ENCODE assay signal across 10 cellular contexts in genomic region chr13:79402679-79403078, GRCh38. TPM values are rescaled to one million over a fixed set of nuclear protein-coding genes. Genes with fewer than 3 reads are reported as not detected.
A peak's percentile ranks its signal among the peaks of the same experiment; 100 is the strongest.
DNase-seq lines count a peak whose midpoint lies in the region; ATAC-seq and TF ChIP-seq lines count a peak whose summit lies in the region.
"Had no signal": no experiment of that assay in that cellular context is flagged by ENCODE, and none has a peak within 500 bp of the region (broad histone marks: within the 10 kb centered on the region; RNA-seq: fewer than 3 reads in every experiment).

No MANE protein-coding gene starts in this region.

- no peaks in the 10 kb centered on the region for H3K27me3 Mint-ChIP-seq in CD8-positive, alpha-beta memory T cell
- no peaks in the 10 kb centered on the region for H3K27me3 Mint-ChIP-seq in natural killer cell treated with Interleukin-12 subunit alpha and Interleukin-12 subunit beta and Interleukin-15 and Interleukin-18, amount 100 ng/mL, for 72 hours
- H3K27me3 Mint-ChIP-seq: activated naive CD4-positive, alpha-beta T cell treated with anti-CD3 and anti-CD28 coated beads, Interleukin-2, amount 10 ng/mL, durations not matched to agents 7 days and 5 days had no signal

- intact Hi-C loops in mammary epithelial cell (cut with micrococcal nuclease) = no loop called here

- no peaks in the 10 kb centered on the region for H4K20me1 ChIP-seq in KMS-11 (ENCODE audit: insufficient read depth)
- no peaks in the 10 kb centered on the region for H4K20me1 ChIP-seq in mammary epithelial cell (ENCODE audit: insufficient read depth, low read length)

- no peaks in the 10 kb centered on the region for H3K9me3 Mint-ChIP-seq in CD8-positive, alpha-beta memory T cell
- H3K9me3 Mint-ChIP-seq in natural killer cell treated with Interleukin-12 subunit alpha and Interleukin-12 subunit beta and Interleukin-15 and Interleukin-18, amount 100 ng/mL, for 72 hours = no peaks in the 10 kb centered on the region
- H3K9me3 Mint-ChIP-seq: activated naive CD4-positive, alpha-beta T cell treated with anti-CD3 and anti-CD28 coated beads, Interleukin-2, amount 10 ng/mL, durations not matched to agents 7 days and 5 days had no signal

- peaks cover 12 to 16% (median 13%) of the 10 kb centered on the region in 3 donors for H3K4me1 Mint-ChIP-seq in CD8-positive, alpha-beta memory T cell
- H3K4me1 Mint-ChIP-seq in natural killer cell treated with Interleukin-12 subunit alpha and Interleukin-12 subunit beta and Interleukin-15 and Interleukin-18, amount 100 ng/mL, for 72 hours (ENCODE audit: low read depth in 2 of 2) = peaks cover 33 to 50% of the 10 kb centered on the region in 2 donors

- H3K4me3 ChIP-seq in CD8-positive, alpha-beta memory T cell (ENCODE audit: low read length) = peak overlapping the region; percentile 23
- H3K4me3 ChIP-seq in KMS-11 (IDR thresholded peaks at IDR 0.05; ENCODE audit: insufficient read depth, low read depth, low read length) (no peak overlapping the region), mammary epithelial cell (replicated peaks in 1 of 3; ENCODE audit: insufficient read depth in 1 of 3, low read depth in 2 of 3, low read length in 3 of 3) (no peak overlapping the region)

- peak overlapping the region; percentile 44; the same call in 1 of the 2 replicates for H3K9ac ChIP-seq in KMS-11
- H3K9ac ChIP-seq in mammary epithelial cell (ENCODE audit: insufficient read depth, low read length) = no peak overlapping the region

- POLR2A ChIA-PET in CD8-positive, alpha-beta memory T cell (lab: Charles Lee) = no interaction called here

- in situ Hi-C loops in mammary epithelial cell (cut with MboI; ENCODE audit: low sequenced_read_pairs in 2 of 2) = no loop called here
- in situ Hi-C loops in ACHN (cut with HindIII; ENCODE audit: low pct_ligation_motif_present, low pct_unique_long_range_greater_than_20kb, low sequenced_read_pairs) = no loop called here

- peak overlapping the region in 1 of 7 donors; percentile 71 for H3K4me3 Mint-ChIP-seq in CD8-positive, alpha-beta memory T cell
- H3K4me3 Mint-ChIP-seq in natural killer cell treated with Interleukin-12 subunit alpha and Interleukin-12 subunit beta and Interleukin-15 and Interleukin-18, amount 100 ng/mL, for 72 hours = no peak overlapping the region

- 45% methylated on average over 2 of the region's 2 CpGs for whole genome bisulfite sequencing in mammary epithelial cell (ENCODE audit: low coverage, missing lambda C conversion rate)

- peaks cover 89% of the 10 kb centered on the region for H3K79me2 ChIP-seq in KMS-11 (ENCODE audit: insufficient read depth, low read depth)
- peaks cover 94% of the 10 kb centered on the region for H3K79me2 ChIP-seq in mammary epithelial cell (ENCODE audit: insufficient read depth, low read length)

- dilution Hi-C loops in mammary epithelial cell (cut with HindIII; ENCODE audit: low sequenced_read_pairs) = no loop called here

- H3K27ac ChIP-seq in CD8-positive, alpha-beta memory T cell (ENCODE audit: low read depth, low read length) = no peak overlapping the region
- H3K27ac ChIP-seq in KMS-11 (peak overlapping the region; percentile 40; the same call in 1 of the 2 replicates), mammary epithelial cell (ENCODE audit: insufficient read depth, low read depth, low read length) (no peak overlapping the region)

- peak overlapping the region in 6 of 8 donors; percentile 39 to 86 (median 74) for H3K27ac Mint-ChIP-seq in CD8-positive, alpha-beta memory T cell
- peak overlapping the region; percentile 54 to 56 for H3K27ac Mint-ChIP-seq in natural killer cell treated with Interleukin-12 subunit alpha and Interleukin-12 subunit beta and Interleukin-15 and Interleukin-18, amount 100 ng/mL, for 72 hours

- TF ChIP-seq CTCF in KMS-11 (conservative IDR thresholded peaks at IDR 0.05; ENCODE audit: low read depth, low read length) (no peak), mammary epithelial cell (conservative IDR thresholded peaks at IDR 0.05 in 1 of 2, IDR thresholded peaks at IDR 0.05 in 1 of 2; ENCODE audit: extremely low read depth in 1 of 2, insufficient read depth in 1 of 2, low read depth in 1 of 2, low read length in 2 of 2) (no peak)

- H3K27me3 ChIP-seq in CD8-positive, alpha-beta memory T cell (ENCODE audit: insufficient read depth, low read length, poor library complexity, severe bottlenecking) = no peaks in the 10 kb centered on the region
- H3K27me3 ChIP-seq in KMS-11 (ENCODE audit: insufficient read depth, low read depth) (no peaks in the 10 kb centered on the region), mammary epithelial cell (ENCODE audit: insufficient read depth, low read length) (no peaks in the 10 kb centered on the region)
- H3K27me3 ChIP-seq: MG63 had no signal

- H3K4me2 ChIP-seq in KMS-11 (peak overlapping the region; percentile 89), mammary epithelial cell (ENCODE audit: insufficient read depth, low read depth, low read length) (peak overlapping the region; percentile 92)

- DNase-seq in CD8-positive, alpha-beta memory T cell = no peak
- no peak for DNase-seq in mammary epithelial cell
- no peak for DNase-seq in natural killer cell treated with Interleukin-12 subunit alpha and Interleukin-12 subunit beta and Interleukin-15 and Interleukin-18, amount 100 ng/mL, for 72 hours (ENCODE audit: low spot score)
- DNase-seq in hepatic stellate cell (ENCODE audit: low spot score) = no peak
- no peak for DNase-seq in activated effector memory CD4-positive, alpha-beta T cell treated with Interleukin-2 at 50 U/mL for 16 hours
- no peak for DNase-seq in ACHN
- no peak for DNase-seq in HPDE6-E6E7 (ENCODE audit: extremely low spot score)
- DNase-seq: activated naive CD4-positive, alpha-beta T cell treated with anti-CD3 and anti-CD28 coated beads, Interleukin-2, amount 10 ng/mL, durations not matched to agents 7 days and 5 days; MG63 had no signal

- no peak overlapping the region for H2AFZ ChIP-seq in KMS-11 (ENCODE audit: low read depth)
- H2AFZ ChIP-seq in mammary epithelial cell (ENCODE audit: low read depth, low read length) = no peak overlapping the region

- ATAC-seq in natural killer cell treated with Interleukin-12 subunit alpha and Interleukin-12 subunit beta and Interleukin-15 and Interleukin-18, amount 100 ng/mL, for 72 hours = no peak

- CTCF ChIA-PET in CD8-positive, alpha-beta memory T cell (lab: Charles Lee) = interaction anchor here (1.2 to 7.3 kb wide), 3 partner anchors 10 to 78 kb away, joined by 4 to 45 read pairs (median 4); partner anchors contain the start of gene NDFIP2
- CTCF ChIA-PET in mammary epithelial cell (lab: Charles Lee; ENCODE audit: low non-redundant PET) = no interaction called here

- BruUV-seq in mammary epithelial cell (replicated peaks; lab: Mats Ljungman, UMichigan) = no TSS peak

- peaks cover 0 to 35% (median 5%) of the 10 kb centered on the region in 3 donors for H3K36me3 Mint-ChIP-seq in CD8-positive, alpha-beta memory T cell
- H3K36me3 Mint-ChIP-seq in natural killer cell treated with Interleukin-12 subunit alpha and Interleukin-12 subunit beta and Interleukin-15 and Interleukin-18, amount 100 ng/mL, for 72 hours = peaks cover 12% of the 10 kb centered on the region

- peaks cover 65% of the 10 kb centered on the region for H3K4me1 ChIP-seq in CD8-positive, alpha-beta memory T cell (ENCODE audit: insufficient read depth, low read length)
- H3K4me1 ChIP-seq in KMS-11 (ENCODE audit: low read depth, poor library complexity, severe bottlenecking) = peaks cover 57% of the 10 kb centered on the region
- peaks cover 24% of the 10 kb centered on the region for H3K4me1 ChIP-seq in mammary epithelial cell (ENCODE audit: insufficient read depth, low read length)

- no peaks in the 10 kb centered on the region for H3K9me3 ChIP-seq in CD8-positive, alpha-beta memory T cell (ENCODE audit: low read length)
- H3K9me3 ChIP-seq in mammary epithelial cell (replicated peaks; ENCODE audit: insufficient read depth, low read length) = no peaks in the 10 kb centered on the region

- no peaks in the 10 kb centered on the region for H3K36me3 ChIP-seq in CD8-positive, alpha-beta memory T cell (ENCODE audit: insufficient read depth, low read length)
- H3K36me3 ChIP-seq in KMS-11 (ENCODE audit: insufficient read depth) (no peaks in the 10 kb centered on the region), mammary epithelial cell (ENCODE audit: insufficient read depth, low read length) (no peaks in the 10 kb centered on the region)

RNA-seq across cellular contexts. Expression of gene RBM26, which starts 3.4 kb away (rescaled TPM):
- total RNA-seq in CD8-positive, alpha-beta memory T cell = 10 to 100 TPM; 59.4 to 61.7 TPM
- 15.8 TPM for polyA plus RNA-seq in CD8-positive, alpha-beta memory T cell
- 10 to 100 TPM; 27.7 to 39.1 TPM for total RNA-seq in mammary epithelial cell
- polyA plus RNA-seq in mammary epithelial cell = 14.8 TPM
- 13.2 TPM for polyA minus RNA-seq in mammary epithelial cell
- total RNA-seq in natural killer cell treated with Interleukin-12 subunit alpha and Interleukin-12 subunit beta and Interleukin-15 and Interleukin-18, amount 100 ng/mL, for 72 hours = 10 to 100 TPM; 50.1 to 79.4 TPM
